Comparison of ENCODE assay signal across 18 cellular contexts in genomic region chr14:38199076-38199475, GRCh38. TPM values are rescaled to one million over a fixed set of nuclear protein-coding genes. Genes with fewer than 3 reads are reported as not detected.
DNase-seq lines count a peak whose midpoint lies in the region; ATAC-seq and TF ChIP-seq lines count a peak whose summit lies in the region.
"Had no signal": no experiment of that assay in that cellular context is flagged by ENCODE, and none has a peak within 500 bp of the region (broad histone marks: within the 10 kb centered on the region; RNA-seq: fewer than 3 reads in every experiment).

No MANE protein-coding gene starts in this region.

- no peak for TF ChIP-seq CTCF in WTC11 (IDR thresholded peaks at IDR 0.05)

- ATAC-seq in WTC11, result no peak
- no peak for ATAC-seq in GM21723 (IDR thresholded peaks at IDR 0.05; ENCODE audit: unreplicated experiment)
- ATAC-seq in GM19324 (IDR thresholded peaks at IDR 0.05; ENCODE audit: low FRiP score, unreplicated experiment), result no peak
- no peak for ATAC-seq in HG02884 (IDR thresholded peaks at IDR 0.05; ENCODE audit: unreplicated experiment)

- DNase-seq in NCI-H524 (lab: John Stamatoyannopoulos, UW), result peak; percentile 43 to 53
- no peak for DNase-seq in NCI-H524 treated with DMSO at 0.1 percent for 48 hours (lab: John Stamatoyannopoulos, UW)
- peak; percentile 26 for DNase-seq in NCI-H1092 treated with DMSO at 0.1 percent for 48 hours (lab: John Stamatoyannopoulos, UW)
- DNase-seq in WTC11 (ENCODE audit: low spot score), result peak; percentile 26
- DNase-seq in SJCRH30, result no peak
- DNase-seq: DMS79, NCI-H146, NCI-H2029 treated with DMSO at 0.1 percent for 48 hours, Right ventricle myocardium superior had no signal

- H3K4me1 ChIP-seq in SJCRH30, result peaks cover 6% of the 10 kb centered on the region

- H3K27ac Mint-ChIP-seq in WTC11, result peak overlapping the region; percentile 89
- H3K27ac Mint-ChIP-seq: T-helper 2 cell treated with Interferon-gamma antibody and Interleukin-4, amounts not matched to agents 5 μg/mL and 100 μg/mL, for 36 hours had no signal

- H3K36me3 Mint-ChIP-seq in WTC11, result peaks cover 69% of the 10 kb centered on the region
- H3K36me3 Mint-ChIP-seq: CD14-positive monocyte had no signal

- H3K4me3 ChIP-seq in SJCRH30, result no peak overlapping the region
- H3K4me3 ChIP-seq: SK-N-MC had no signal

- H3K9me3 Mint-ChIP-seq in WTC11, result no peaks in the 10 kb centered on the region
- H3K9me3 Mint-ChIP-seq: CD14-positive monocyte; T-helper 2 cell treated with Interferon-gamma antibody and Interleukin-4, amounts not matched to agents 5 μg/mL and 100 μg/mL, for 36 hours had no signal

- no peaks in the 10 kb centered on the region for H3K9me3 ChIP-seq in SJCRH30 (replicated peaks)

- H3K27me3 Mint-ChIP-seq in WTC11 (ENCODE audit: low read depth), result peaks cover 2% of the 10 kb centered on the region

- CTCF ChIA-PET in WTC11 (lab: Charles Lee), result interaction anchor here (0.7 to 2.1 kb wide), 3 partner anchors 152 to 296 kb away, joined by 4 to 6 read pairs (median 4); no protein-coding TSS in a partner anchor

- H3K27me3 ChIP-seq in SJCRH30, result no peaks in the 10 kb centered on the region

- POLR2A ChIA-PET in WTC11 (lab: Charles Lee), result interaction anchor here (1.3 kb wide), 1 partner anchor 9 kb away, joined by 4 read pairs; the partner anchor contains the start of gene SSTR1

- H3K4me1 Mint-ChIP-seq in WTC11, result peaks cover 66% of the 10 kb centered on the region
- H3K4me1 Mint-ChIP-seq: CD14-positive monocyte had no signal

- H3K4me3 Mint-ChIP-seq in WTC11, result peak overlapping the region; percentile 49
- H3K4me3 Mint-ChIP-seq: CD14-positive monocyte; T-helper 2 cell treated with Interferon-gamma antibody and Interleukin-4, amounts not matched to agents 5 μg/mL and 100 μg/mL, for 36 hours had no signal

- no peaks in the 10 kb centered on the region for H3K36me3 ChIP-seq in SJCRH30

- no peak overlapping the region for H3K27ac ChIP-seq in SJCRH30
- H3K27ac ChIP-seq: 22Rv1, KMS-11, SK-N-MC had no signal

TF ChIP-seq in WTC11, 78 proteins besides CTCF, POLR2A, EP300 and RAD21 (continues in another document):
- TF ChIP-seq TEAD4 (CRISPR knock-in tag; IDR thresholded peaks at IDR 0.05) (no peak), ZNF317 (CRISPR knock-in tag; IDR thresholded peaks at IDR 0.05; ENCODE audit: borderline replicate concordance, low read depth) (no peak), TCF7 (CRISPR knock-in tag; IDR thresholded peaks at IDR 0.05; ENCODE audit: low read depth) (no peak), ZNF416 (CRISPR knock-in tag; IDR thresholded peaks at IDR 0.05) (0 out of 2 replicates have a peak, but pooled peaks have one; percentile 47), ZNF138 (CRISPR knock-in tag; conservative IDR thresholded peaks at IDR 0.05) (no peak), ZNF671 (CRISPR knock-in tag; IDR thresholded peaks at IDR 0.05) (no peak), ETV6 (CRISPR knock-in tag; IDR thresholded peaks at IDR 0.05) (0 out of 2 replicates have a peak, but pooled peaks have one; percentile 49), PREB (CRISPR knock-in tag; IDR thresholded peaks at IDR 0.05; ENCODE audit: borderline replicate concordance) (no peak), OVOL2 (CRISPR knock-in tag; IDR thresholded peaks at IDR 0.05; ENCODE audit: borderline replicate concordance) (no peak), ELF4 (CRISPR knock-in tag; IDR thresholded peaks at IDR 0.05; ENCODE audit: low read depth) (no peak), ZNF396 (CRISPR knock-in tag; IDR thresholded peaks at IDR 0.05; ENCODE audit: borderline replicate concordance) (no peak), RORB (CRISPR knock-in tag; IDR thresholded peaks at IDR 0.05) (no peak), ATF6 (CRISPR knock-in tag; IDR thresholded peaks at IDR 0.05) (no peak), E2F1 (CRISPR knock-in tag; IDR thresholded peaks at IDR 0.05) (no peak), JAZF1 (CRISPR knock-in tag; IDR thresholded peaks at IDR 0.05) (no peak), ZNF219 (CRISPR knock-in tag; IDR thresholded peaks at IDR 0.05; ENCODE audit: borderline replicate concordance) (no peak), HMGXB4 (CRISPR knock-in tag; IDR thresholded peaks at IDR 0.05) (no peak), ARID4B (CRISPR knock-in tag; IDR thresholded peaks at IDR 0.05; ENCODE audit: borderline replicate concordance) (no peak), NR1H2 (CRISPR knock-in tag; IDR thresholded peaks at IDR 0.05) (no peak)

RNA-seq across cellular contexts. Expression of gene SSTR1, which starts 8.6 kb away (rescaled TPM):
- 1.7 to 1.9 TPM (median 1.7 TPM) in 3 replicates for total RNA-seq in WTC11 (2021)
- total RNA-seq in SJCRH30 (2014; rRNA removed; shearing (Covaris generic)), result not detected in 2 replicates
- total RNA-seq: NCI-H460 had no signal

RNA-seq across cellular contexts. Expression of gene CLEC14A, which starts 56.8 kb away (rescaled TPM):
- 0.09 to 0.23 TPM (median 0.15 TPM) in 3 replicates for total RNA-seq in WTC11 (2021)
- 20.7 and 21.9 TPM in 2 replicates for total RNA-seq in SJCRH30 (2014; rRNA removed; shearing (Covaris generic))
- total RNA-seq: NCI-H460 had no signal

Comparison
In these comparisons a context has a peak if more than half of its experiments do, and no peak if none do; other contexts are left out.
1. DNase-seq: peak in NCI-H524 (2 of 2), NCI-H1092 treated with DMSO at 0.1 percent for 48 hours (single experiment) and WTC11 (single experiment); none in NCI-H524 treated with DMSO at 0.1 percent for 48 hours (single experiment) and SJCRH30 (0 of 2).
2. RNA of gene CLEC14A, which starts 56.8 kb away (total RNA-seq): 20.7 to 21.9 TPM in SJCRH30; 0.09 to 0.23 TPM in WTC11; every median in the first group is over 10 times any median in the second.